Comparison of ENCODE assay signal across 16 cellular contexts in genomic region chr9:18314321-18314720, GRCh38.
"Had no signal": no experiment of that assay in that cellular context is flagged by ENCODE, and none has a peak within 500 bp of the region (broad histone marks: within the 10 kb centered on the region; RNA-seq: fewer than 3 reads in every experiment).

No MANE protein-coding gene starts in this region.

- ATAC-seq: foreskin keratinocyte; left lobe of liver; mucosa of descending colon; naive thymus-derived CD8-positive, alpha-beta T cell had no signal

- H3K4me1 Mint-ChIP-seq: naive thymus-derived CD8-positive, alpha-beta T cell had no signal

- H3K27ac Mint-ChIP-seq: naive thymus-derived CD8-positive, alpha-beta T cell had no signal

- DNase-seq: cortex of kidney; effector memory CD4-positive, alpha-beta T cell; esophagus squamous epithelium; foreskin keratinocyte; head of caudate nucleus; hippocampal formation; mammary epithelial cell; mucosa of descending colon; naive thymus-derived CD8-positive, alpha-beta T cell; sigmoid colon; stimulated activated CD4-positive, alpha-beta T cell treated with anti-CD3 and anti-CD28 coated beads, Interleukin-12 subunit alpha, Interleukin-12 subunit beta, amount 100 ng/mL, for 4 hours; stimulated activated naive CD4-positive, alpha-beta T cell treated with Interleukin-2 at 50 U/mL for 16 hours had no signal

- H3K36me3 ChIP-seq: esophagus squamous epithelium, neutrophil, right atrium auricular region, sigmoid colon had no signal

- H3K4me1 ChIP-seq: esophagus squamous epithelium, foreskin keratinocyte, right atrium auricular region, sigmoid colon had no signal

- H3K27me3 ChIP-seq: esophagus squamous epithelium, foreskin keratinocyte, neutrophil, right atrium auricular region, sigmoid colon had no signal

- H3K9me3 ChIP-seq: neutrophil, right atrium auricular region had no signal

- H3K4me3 Mint-ChIP-seq: naive thymus-derived CD8-positive, alpha-beta T cell had no signal

- H3K4me3 ChIP-seq: esophagus squamous epithelium, mucosa of descending colon, right atrium auricular region, sigmoid colon, skin epidermis had no signal

- H3K27ac ChIP-seq: esophagus squamous epithelium, foreskin keratinocyte, neutrophil, right atrium auricular region, sigmoid colon, skin epidermis had no signal
